ENCODE assay signal across 8 cellular contexts in the genomic region with DNA sequence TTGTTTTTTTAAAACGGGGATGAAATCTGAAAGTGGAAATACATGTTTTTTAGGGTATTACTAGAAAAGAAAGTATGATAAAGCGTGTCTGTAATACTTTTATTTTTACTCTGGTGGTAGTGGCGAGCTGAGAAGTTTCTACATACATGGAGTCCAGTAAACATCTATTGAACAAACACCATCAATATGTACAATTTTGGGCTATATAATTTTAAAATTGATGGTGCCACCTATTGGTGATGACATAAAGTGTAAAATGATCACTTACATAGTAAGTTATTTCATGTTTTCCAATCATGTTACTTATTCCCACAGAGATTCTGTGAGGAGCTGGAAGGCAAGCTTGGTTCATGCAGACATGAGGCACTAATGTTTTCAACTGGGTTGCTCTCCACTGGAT. TPM values are rescaled to one million over a fixed set of nuclear protein-coding genes. Genes with fewer than 3 reads are reported as not detected.
A peak's percentile ranks its signal among the peaks of the same experiment; 100 is the strongest.
DNase-seq lines count a peak whose midpoint lies in the region; ATAC-seq and TF ChIP-seq lines count a peak whose summit lies in the region.

No MANE protein-coding gene starts in this region.

- ATAC-seq in GM18867 (IDR thresholded peaks at IDR 0.05; ENCODE audit: unreplicated experiment) (peak; percentile 58), Panc1 (peak; percentile 68), GM18520 (IDR thresholded peaks at IDR 0.05; ENCODE audit: unreplicated experiment) (no peak)

- no peak for TF ChIP-seq POLR2A in erythroblast (IDR thresholded peaks at IDR 0.05; ENCODE audit: low read length)
- no peak for TF ChIP-seq POLR2A in prostate gland (IDR thresholded peaks at IDR 0.05)

- DNase-seq in AG04450 (ENCODE audit: low read depth, low spot score) (no peak), Panc1 (ENCODE audit: low read depth, low spot score) (no peak), erythroblast (lab: John Stamatoyannopoulos, UW) (peak; percentile 32 to 58), prostate gland (ENCODE audit: low spot score) (no peak), islet precursor cell (no peak), HPDE6-E6E7 (ENCODE audit: extremely low spot score) (no peak)

- no TSS peak for BruUV-seq in Panc1 (replicated peaks; lab: Mats Ljungman, UMichigan)

- CTCF ChIA-PET in AG04450 (lab: Charles Lee) = interaction anchor here (0.5 to 2.3 kb wide), 24 partner anchors 9 to 309 kb away, joined by 3 to 16 read pairs (median 4); partner anchors contain the start of gene NFE2L2
- CTCF ChIA-PET in Panc1 (lab: Charles Lee) = interaction anchor here (1.0 to 1.6 kb wide), 2 partner anchors 23 to 131 kb away, joined by 3 to 4 read pairs; no protein-coding TSS in a partner anchor

- intact Hi-C loops in Panc1 (cut with micrococcal nuclease; ENCODE audit: unreplicated experiment) (no loop called here), prostate gland (cut with DNase I) (loop anchor here (10.0 kb wide), 1 partner anchor 131 kb away; no protein-coding TSS in a partner anchor)

- WGBS in prostate gland = 39% methylated on average over 3 of the region's 3 CpGs

- H3K36me3 ChIP-seq in Panc1 (ENCODE audit: control insufficient read depth, insufficient read depth, low read length) (no peaks in the 10 kb centered on the region), prostate gland (no peaks in the 10 kb centered on the region)

- H3K27ac ChIP-seq in AG04450 (ENCODE audit: low read depth, low read length) (no peak overlapping the region), Panc1 (ENCODE audit: low read length) (peak overlapping the region; percentile 70; the same call in 1 of the 2 replicates), prostate gland (peak overlapping the region; percentile 25 to 43)

- H3K27me3 ChIP-seq in AG04450 (ENCODE audit: control insufficient read depth, insufficient read depth, low read length) = no peaks in the 10 kb centered on the region
- no peaks in the 10 kb centered on the region for H3K27me3 ChIP-seq in Panc1 (ENCODE audit: control insufficient read depth, insufficient read depth, low read length)
- H3K27me3 ChIP-seq in prostate gland (replicated peaks; ENCODE audit: insufficient read depth) = no peaks in the 10 kb centered on the region

- H3K4me1 ChIP-seq in Panc1 (ENCODE audit: control insufficient read depth, insufficient read depth, low read length) (peaks cover 8% of the 10 kb centered on the region; the same call in 1 of the 2 replicates), prostate gland (replicated peaks) (no peaks in the 10 kb centered on the region)

- in situ Hi-C loops in Panc1 (cut with HindIII; ENCODE audit: low pct_unique_long_range_greater_than_20kb, low sequenced_read_pairs) = no loop called here

- POLR2A ChIA-PET in AG04450 (lab: Yijun Ruan, JAX) = interaction anchor here (1.7 to 3.1 kb wide), 3 partner anchors 19 to 32 kb away, joined by 5 to 24 read pairs (median 7); partner anchors contain the start of gene NFE2L2
- POLR2A ChIA-PET in Panc1 (lab: Charles Lee) = interaction anchor here (0.6 to 0.9 kb wide), 4 partner anchors 31 to 322 kb away, joined by 3 to 6 read pairs (median 4); partner anchors contain the start of gene NFE2L2

- peak; percentile 36 for TF ChIP-seq CTCF in AG04450 (IDR thresholded peaks at IDR 0.05; ENCODE audit: low read depth, low read length)
- TF ChIP-seq CTCF in Panc1 (IDR thresholded peaks at IDR 0.05) = peak; percentile 57; the same call in 1 of the 2 replicates
- TF ChIP-seq CTCF in prostate gland (IDR thresholded peaks at IDR 0.05) = peak in 3 of 4 experiments; percentile 37 to 56 (median 39)

- H3K9me3 ChIP-seq in AG04450 (ENCODE audit: control insufficient read depth, insufficient read depth, low read length) (no peaks in the 10 kb centered on the region), Panc1 (ENCODE audit: control insufficient read depth, insufficient read depth, low read depth, low read length) (no peaks in the 10 kb centered on the region), prostate gland (no peaks in the 10 kb centered on the region)

- H3K4me3 ChIP-seq in AG04450 (ENCODE audit: low read depth, low read length) (no peak overlapping the region), Panc1 (ENCODE audit: low read depth in 2 of 2, low read length in 2 of 2) (no peak overlapping the region), prostate gland (no peak overlapping the region)

RNA-seq across cellular contexts. Expression of gene NFE2L2, which starts 31.5 kb away (rescaled TPM):
- 227 and 321 TPM in 2 replicates for polyA plus RNA-seq in AG04450 (2011; rRNA removed)
- polyA minus RNA-seq in AG04450 (2011; rRNA and poly(A)+ RNA removed) = 292 and 300 TPM in 2 replicates
- total RNA-seq in Panc1 (2021; ENCODE audit: unreplicated experiment) = 104 TPM
- 58.2 TPM for polyA plus RNA-seq in Panc1 (2012; ENCODE audit: insufficient read length)
- total RNA-seq in prostate gland = 100 to 1,000 TPM in 1 of 2 donors, 10 to 100 TPM in 1; 98.6 to 126 TPM

Comparison
In these comparisons a context has a peak if more than half of its experiments do, and no peak if none do; other contexts are left out.
1. DNase-seq: peak in erythroblast (2 of 2); none in AG04450 (single experiment), Panc1 (single experiment), prostate gland (single experiment), islet precursor cell (single experiment) and HPDE6-E6E7 (single experiment).
2. Peak in every context shown above with its lines, with median percentiles within 50 percentile points of each other: CTCF ChIP-seq.